In genomic region chr2:3536682-3537632, GRCh38 we compare ENCODE assay signal across 2 cellular contexts.
TF ChIP-seq lines count a peak whose summit lies in the region.

No MANE protein-coding gene starts in this region.

TF ChIP-seq in HEK293T, 16 proteins besides CTCF, POLR2A, EP300 and RAD21:
- TF ChIP-seq L3MBTL2 (conservative IDR thresholded peaks at IDR 0.05) (no peak), PKNOX1 (IDR thresholded peaks at IDR 0.05) (no peak), BHLHE40 (IDR thresholded peaks at IDR 0.05; ENCODE audit: borderline replicate concordance) (no peak), TARDBP (IDR thresholded peaks at IDR 0.05) (no peak), SUZ12 (IDR thresholded peaks at IDR 0.05) (no peak), SP1 (IDR thresholded peaks at IDR 0.05) (no peak), ARNT (IDR thresholded peaks at IDR 0.05) (no peak), CTBP1 (IDR thresholded peaks at IDR 0.05; ENCODE audit: borderline replicate concordance) (no peak), FOXA1 (IDR thresholded peaks at IDR 0.05) (no peak), FOXK2 (IDR thresholded peaks at IDR 0.05) (no peak), NFRKB (IDR thresholded peaks at IDR 0.05) (no peak), HDGF (IDR thresholded peaks at IDR 0.05; ENCODE audit: borderline replicate concordance) (no peak), ELF4 (IDR thresholded peaks at IDR 0.05) (no peak), FOXM1 (IDR thresholded peaks at IDR 0.05; ENCODE audit: borderline replicate concordance) (no peak), LEF1 (IDR thresholded peaks at IDR 0.05; ENCODE audit: borderline replicate concordance) (no peak), ZNF384 (IDR thresholded peaks at IDR 0.05) (no peak)

TF ChIP-seq in endothelial cell of umbilical vein, 7 proteins besides CTCF, POLR2A, EP300 and RAD21:
- TF ChIP-seq GATA2 (IDR thresholded peaks at IDR 0.05; ENCODE audit: insufficient read depth, insufficient read length, low read depth, low read length) = no peak
TF ChIP-seq in endothelial cell of umbilical vein: peak in this region for 0.
